ENCODE assay signal across 1 cellular context in genomic region chr2:695111-695510, GRCh38.
TF ChIP-seq lines count a peak whose summit lies in the region.

No MANE protein-coding gene starts in this region.

TF ChIP-seq in IMR-90, 13 proteins besides CTCF, POLR2A, EP300 and RAD21:
- TF ChIP-seq CEBPB (IDR thresholded peaks at IDR 0.05; ENCODE audit: low read depth, low read length) (no peak), RFX5 (IDR thresholded peaks at IDR 0.05; ENCODE audit: low read depth, low read length) (no peak)
